12 cellular contexts compared by ENCODE assay signal in the genomic region with DNA sequence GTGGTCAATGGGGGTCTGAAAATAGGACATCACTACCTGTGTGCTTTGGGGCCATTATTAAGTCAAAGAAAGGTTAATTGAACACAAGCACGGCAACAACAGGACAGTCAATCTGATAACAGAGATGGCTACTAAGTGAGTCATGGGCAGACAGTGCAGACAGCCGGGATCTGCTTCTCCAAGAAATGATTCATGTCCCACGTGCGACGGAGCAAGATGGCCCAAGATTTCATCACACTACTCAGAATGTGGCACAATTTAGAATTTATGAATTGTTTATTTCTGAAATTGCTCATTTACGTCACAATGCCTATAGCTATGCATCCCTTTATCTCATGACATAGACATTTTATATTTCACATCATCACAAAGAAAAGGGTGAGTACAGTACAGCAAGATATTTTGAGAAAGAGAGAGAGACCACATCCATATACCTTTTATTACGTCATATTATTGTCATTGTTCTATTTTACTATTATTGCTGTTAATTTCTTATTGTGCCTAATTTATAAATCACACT.
A peak's percentile ranks its signal among the peaks of the same experiment; 100 is the strongest.
DNase-seq lines count a peak whose midpoint lies in the region; ATAC-seq and TF ChIP-seq lines count a peak whose summit lies in the region.
"Had no signal": no experiment of that assay in that cellular context is flagged by ENCODE, and none has a peak within 500 bp of the region (broad histone marks: within the 10 kb centered on the region; RNA-seq: fewer than 3 reads in every experiment).

No MANE protein-coding gene starts in this region.

- no peak overlapping the region for H3K27ac ChIP-seq in MM.1S (ENCODE audit: low read length)
- H3K27ac ChIP-seq: lower lobe of right lung, testis had no signal

- H2AFZ ChIP-seq in MM.1S (ENCODE audit: low read length) = no peak overlapping the region

- H3F3A ChIP-seq in MM.1S (ENCODE audit: insufficient read depth, low read length) = no peaks in the 10 kb centered on the region

- H3K9me3 ChIP-seq in MM.1S (replicated peaks; ENCODE audit: insufficient read depth, low read length) = no peaks in the 10 kb centered on the region
- H3K9me3 ChIP-seq: lower lobe of right lung, testis had no signal

- in situ Hi-C loops in astrocyte of the cerebellum (cut with HindIII; ENCODE audit: low sequenced_read_pairs) = no loop called here

- H3K4me2 ChIP-seq in MM.1S (ENCODE audit: low read depth, low read length) = no peak overlapping the region

- TF ChIP-seq CTCF in AG09319 (IDR thresholded peaks at IDR 0.05; ENCODE audit: low read depth, low read length) = no peak
- TF ChIP-seq CTCF in astrocyte of the cerebellum (IDR thresholded peaks at IDR 0.05; ENCODE audit: low read depth, low read length, missing control alignments) = no peak
- no peak for TF ChIP-seq CTCF in MM.1S (IDR thresholded peaks at IDR 0.05; ENCODE audit: low read length)

- ATAC-seq in GM21515 (IDR thresholded peaks at IDR 0.05; ENCODE audit: unreplicated experiment) = no peak
- ATAC-seq: lower lobe of right lung had no signal

- H3K4me3 ChIP-seq in astrocyte of the cerebellum (ENCODE audit: low read depth, low read length) = no peak overlapping the region
- H3K4me3 ChIP-seq in MM.1S (ENCODE audit: low read length) = no peak overlapping the region
- H3K4me3 ChIP-seq: lower lobe of right lung, testis had no signal

- H3K9me2 ChIP-seq in MM.1S (replicated peaks; ENCODE audit: insufficient read depth, low read length) = no peaks in the 10 kb centered on the region

- no peak overlapping the region for H3K9ac ChIP-seq in MM.1S (ENCODE audit: low read length)

- DNase-seq in AG09319 (ENCODE audit: extremely low read depth, low read depth) (peak; percentile 61), HT1080 (ENCODE audit: low read depth) (peak; percentile 81), astrocyte of the cerebellum (ENCODE audit: low read depth) (peak; percentile 18), kidney tubule cell (ENCODE audit: low spot score) (peak; percentile 92), MM.1S (no peak), DMS53 (lab: John Stamatoyannopoulos, UW) (no peak), KG1 (lab: John Stamatoyannopoulos, UW) (no peak)
- DNase-seq: DND-41, lower lobe of right lung, NCI-H1048, testis had no signal

- H3K27me3 ChIP-seq in MM.1S (replicated peaks; ENCODE audit: insufficient read depth, low read length) = no peaks in the 10 kb centered on the region
- H3K27me3 ChIP-seq: testis had no signal

- H3K36me3 ChIP-seq in MM.1S (replicated peaks; ENCODE audit: insufficient read depth, low read length) = no peaks in the 10 kb centered on the region
- H3K36me3 ChIP-seq: lower lobe of right lung had no signal

- H3K79me2 ChIP-seq in MM.1S (ENCODE audit: low read length) = no peaks in the 10 kb centered on the region

- H4K20me1 ChIP-seq in MM.1S (ENCODE audit: insufficient read depth, low read length) = no peaks in the 10 kb centered on the region

- H3K4me1 ChIP-seq in MM.1S (ENCODE audit: low read length) = no peaks in the 10 kb centered on the region
- H3K4me1 ChIP-seq: lower lobe of right lung had no signal

Comparison
In these comparisons a context has a peak if more than half of its experiments do, and no peak if none do; other contexts are left out.
1. DNase-seq: peak in AG09319 (single experiment), HT1080 (single experiment), astrocyte of the cerebellum (single experiment) and kidney tubule cell (single experiment); none in MM.1S (single experiment), DMS53 (single experiment) and KG1 (single experiment).